8 cellular contexts compared by ENCODE assay signal in genomic region chr17:2049333-2050245, GRCh38. TPM values are rescaled to one million over a fixed set of nuclear protein-coding genes. Genes with fewer than 3 reads are reported as not detected.
DNase-seq lines count a peak whose midpoint lies in the region; ATAC-seq, FAIRE-seq and TF ChIP-seq lines count a peak whose summit lies in the region.

No MANE protein-coding gene starts in this region.

- H3K27ac ChIP-seq in RWPE1 (peak overlapping the region; percentile 62), neutrophil (peak overlapping the region; percentile 66)

- CTCF ChIA-PET in RWPE1 (lab: Yijun Ruan, JAX): interaction anchor here (2.7 kb wide), 1 partner anchor 195 kb away, joined by 16 read pairs; no protein-coding TSS in a partner anchor

- no peak for FAIRE-seq in frontal cortex (lab: Jason Lieb, UNC)

- peaks cover 77% of the 10 kb centered on the region for H3K27me3 ChIP-seq in neutrophil

- DNase-seq in Ammon's horn (ENCODE audit: low spot score): peak; percentile 77
- peak; percentile 71 for DNase-seq in RWPE1 (ENCODE audit: low spot score)
- DNase-seq in activated gamma-delta T cell treated with Interleukin-2 at 50 U/mL for 16 hours: peak; percentile 87
- peak; percentile 92 to 94 for DNase-seq in frontal cortex (ENCODE audit: low spot score in 2 of 2)
- peak; percentile 44 for DNase-seq in superior temporal gyrus (ENCODE audit: extremely low spot score)

- H3K9me3 ChIP-seq in neutrophil: no peaks in the 10 kb centered on the region

- peaks cover 20 to 40% of the 10 kb centered on the region in 2 experiments for H3K4me1 ChIP-seq in neutrophil (ENCODE audit: control insufficient read depth in 1 of 2, insufficient read depth in 1 of 2, low read depth in 1 of 2, low read length in 1 of 2)

- H3K36me3 ChIP-seq in neutrophil: no peaks in the 10 kb centered on the region

- peak; percentile 52 for ATAC-seq in GM19035 (IDR thresholded peaks at IDR 0.05; ENCODE audit: unreplicated experiment)
- ATAC-seq in HG03460 (IDR thresholded peaks at IDR 0.05; ENCODE audit: unreplicated experiment): peak; percentile 55

- H3K4me3 ChIP-seq in neutrophil (ENCODE audit: low read depth in 1 of 2, low read length in 1 of 2): peak overlapping the region; percentile 67 to 72

- POLR2A ChIA-PET in RWPE1 (lab: Yijun Ruan, JAX; ENCODE audit: low non-redundant PET): no interaction called here

- TF ChIP-seq CTCF in RWPE1 (conservative IDR thresholded peaks at IDR 0.05; ENCODE audit: low read depth): no peak
- TF ChIP-seq CTCF in neutrophil (IDR thresholded peaks at IDR 0.05): no peak

RNA-seq across cellular contexts. Expression of gene HIC1, which starts 5.3 kb away (rescaled TPM):
- total RNA-seq in frontal cortex: 3.3 TPM

RNA-seq across cellular contexts. Expression of gene OVCA2, which starts 7.8 kb away (rescaled TPM):
- 14.7 TPM for total RNA-seq in frontal cortex

RNA-seq across cellular contexts. Expression of gene DPH1, which starts 19.6 kb away (rescaled TPM):
- total RNA-seq in frontal cortex: 21.6 TPM

RNA-seq across cellular contexts. Expression of gene RTN4RL1, which starts 24.5 kb away (rescaled TPM):
- total RNA-seq in frontal cortex: 20.4 TPM

Comparison
In these comparisons a context has a peak if more than half of its experiments do, and no peak if none do; other contexts are left out.
1. Peak in every context shown above with its lines: DNase-seq, ATAC-seq, H3K4me3 ChIP-seq and H3K27ac ChIP-seq.